In the genomic region with DNA sequence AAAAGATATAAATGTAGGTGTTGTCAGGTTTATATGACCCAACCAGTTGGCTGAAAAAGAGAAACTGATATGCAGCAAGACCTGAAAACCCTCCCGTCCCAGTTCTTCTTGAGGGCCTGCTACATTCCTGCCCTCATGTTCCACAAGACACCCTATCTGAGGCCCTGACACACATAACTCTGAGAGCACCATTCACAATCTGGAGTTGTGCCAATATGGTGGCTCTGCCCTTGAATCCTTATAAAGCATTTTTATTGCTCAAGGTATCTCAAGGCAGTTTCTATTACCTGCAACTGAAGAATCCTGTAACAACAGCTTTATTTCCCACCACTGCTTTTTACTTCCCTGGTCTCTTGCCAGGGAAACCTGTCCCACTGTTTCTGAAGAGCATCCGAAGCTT, we compare ENCODE assay signal across 24 cellular contexts. TPM values are rescaled to one million over a fixed set of nuclear protein-coding genes. Genes with fewer than 3 reads are reported as not detected.
DNase-seq lines count a peak whose midpoint lies in the region; ATAC-seq, FAIRE-seq and TF ChIP-seq lines count a peak whose summit lies in the region.
"Had no signal": no experiment of that assay in that cellular context is flagged by ENCODE, and none has a peak within 500 bp of the region (broad histone marks: within the 10 kb centered on the region; RNA-seq: fewer than 3 reads in every experiment).

No MANE protein-coding gene starts in this region.

- no peak overlapping the region for H3K27ac ChIP-seq in heart left ventricle
- H3K27ac ChIP-seq: BLaER1, SJCRH30 had no signal

- H3K9me3 Mint-ChIP-seq in type B pancreatic cell, result no peaks in the 10 kb centered on the region
- H3K9me3 Mint-ChIP-seq: CD8-positive, alpha-beta T cell; H9 had no signal

- H3K4me1 ChIP-seq in heart left ventricle, result peaks cover 0 to 55% (median 22%) of the 10 kb centered on the region in 12 donors
- peaks cover 25% of the 10 kb centered on the region for H3K4me1 ChIP-seq in mucosa of descending colon (ENCODE audit: low read depth)
- H3K4me1 ChIP-seq: SJCRH30 had no signal

- H3K36me3 Mint-ChIP-seq in T-helper 17 cell (ENCODE audit: low read depth) (peaks cover 15% of the 10 kb centered on the region), type B pancreatic cell (peaks cover 57% of the 10 kb centered on the region)

- intact Hi-C loops in heart left ventricle (cut with DNase I) (no loop called here), Right ventricle myocardium inferior (cut with DNase I) (no loop called here), mucosa of descending colon (cut with DNase I, micrococcal nuclease) (no loop called here)

- TF ChIP-seq CTCF in heart left ventricle (IDR thresholded peaks at IDR 0.05), result no peak
- no peak for TF ChIP-seq CTCF in mucosa of descending colon (IDR thresholded peaks at IDR 0.05)
- TF ChIP-seq CTCF in type B pancreatic cell (conservative IDR thresholded peaks at IDR 0.05), result no peak

- H3K36me3 ChIP-seq in heart left ventricle, result peaks cover 0 to 52% (median 36%) of the 10 kb centered on the region in 9 donors
- H3K36me3 ChIP-seq in mucosa of descending colon (ENCODE audit: low read depth), result no peaks in the 10 kb centered on the region

- no peak for TF ChIP-seq POLR2A in heart left ventricle (IDR thresholded peaks at IDR 0.05)
- no peak for TF ChIP-seq POLR2A in H54 (IDR thresholded peaks at IDR 0.05; ENCODE audit: low read depth, low read length)

- peak overlapping the region; percentile 39 for H3K27ac Mint-ChIP-seq in T-helper 17 cell
- H3K27ac Mint-ChIP-seq in type B pancreatic cell, result peak overlapping the region; percentile 60
- H3K27ac Mint-ChIP-seq: CD8-positive, alpha-beta T cell; H9 had no signal

- H3K27me3 Mint-ChIP-seq in T-helper 17 cell (no peaks in the 10 kb centered on the region), type B pancreatic cell (no peaks in the 10 kb centered on the region)

- H3K4me1 Mint-ChIP-seq in T-helper 17 cell, result peaks cover 62% of the 10 kb centered on the region
- H3K4me1 Mint-ChIP-seq in type B pancreatic cell (ENCODE audit: unreplicated experiment), result peaks cover 28% of the 10 kb centered on the region

- ATAC-seq in heart left ventricle, result peak in 3 of 4 donors; percentile 30 to 34 (median 33)
- no peak for ATAC-seq in Right ventricle myocardium inferior
- no peak for ATAC-seq in T-helper 17 cell
- peak; percentile 83 for ATAC-seq in mucosa of descending colon
- no peak for ATAC-seq in HG03045 (IDR thresholded peaks at IDR 0.05; ENCODE audit: unreplicated experiment)
- ATAC-seq: CD8-positive, alpha-beta T cell; Panc1 had no signal

- H3K9me3 ChIP-seq in heart left ventricle, result no peaks in the 10 kb centered on the region
- no peaks in the 10 kb centered on the region for H3K9me3 ChIP-seq in T-helper 17 cell (ENCODE audit: control insufficient read depth, low read length, poor library complexity, severe bottlenecking)
- H3K9me3 ChIP-seq in mucosa of descending colon, result no peaks in the 10 kb centered on the region
- H3K9me3 ChIP-seq: BLaER1, SJCRH30 had no signal

- DNase-seq in heart left ventricle (no peak), Right ventricle myocardium inferior (ENCODE audit: missing footprints) (no peak), T-helper 17 cell (no peak), mucosa of descending colon (peak in 1 of 3 donors; percentile 69), type B pancreatic cell (ENCODE audit: extremely low spot score, unreplicated experiment) (no peak), H54 (ENCODE audit: insufficient read length, low spot score) (no peak)
- DNase-seq: Calu3; CD8-positive, alpha-beta T cell; DMS153; KG1; NCI-H1092; NCI-H1436; NCI-H187 treated with DMSO at 0.1 percent for 48 hours; NCI-H2107; NCI-H226; NCI-H524; NCI-H774; NK-92 treated with Interleukin-12 subunit alpha and Interleukin-12 subunit beta, amount 100 ng/mL, for 24 hours; SJCRH30 had no signal

- H3K4me3 ChIP-seq in heart left ventricle (no peak overlapping the region), mucosa of descending colon (no peak overlapping the region)
- H3K4me3 ChIP-seq: BLaER1, SJCRH30 had no signal

- H3K27me3 ChIP-seq in heart left ventricle, result no peaks in the 10 kb centered on the region
- H3K27me3 ChIP-seq: BLaER1, SJCRH30 had no signal

- no peak overlapping the region for H3K4me3 Mint-ChIP-seq in T-helper 17 cell
- H3K4me3 Mint-ChIP-seq in type B pancreatic cell, result no peak overlapping the region
- H3K4me3 Mint-ChIP-seq: CD8-positive, alpha-beta T cell; H9 had no signal

- WGBS in heart left ventricle, 4 donors, result 68 to 77% (median 73%) methylated on average over 2 of the region's 2 CpGs

- FAIRE-seq in H54 (lab: Jason Lieb, UNC), result no peak
- FAIRE-seq: G401.6 had no signal

RNA-seq across cellular contexts. Expression of a gene that starts 17.0 kb away (rescaled TPM):
- 10 to 100 TPM; 30.5 to 77.0 (median 48.9) TPM for total RNA-seq in heart left ventricle
- 10 to 100 TPM; 14.5 to 42.5 TPM for polyA plus RNA-seq in heart left ventricle
- total RNA-seq in Right ventricle myocardium inferior, result 43.6 TPM
- total RNA-seq in T-helper 17 cell, result 10 to 100 TPM; 76.4 to 81.6 TPM
- 10 to 100 TPM; 66.6 to 97.7 (median 87.5) TPM for total RNA-seq in mucosa of descending colon
- 50.1 and 76.6 TPM in 2 replicates for total RNA-seq in type B pancreatic cell (ENCODE audit: low replicate concordance)

Comparison
In these comparisons a context has a peak if more than half of its experiments do, and no peak if none do; other contexts are left out.
1. ATAC-seq: peak in heart left ventricle (3 of 4) and mucosa of descending colon (single experiment); none in Right ventricle myocardium inferior (single experiment), T-helper 17 cell (single experiment) and HG03045 (single experiment).